ENCODE assay signal across 39 cellular contexts in genomic region chr17:9883451-9883850, GRCh38. TPM values are rescaled to one million over a fixed set of nuclear protein-coding genes. Genes with fewer than 3 reads are reported as not detected.
"Had no signal": no experiment of that assay in that cellular context is flagged by ENCODE, and none has a peak within 500 bp of the region (broad histone marks: within the 10 kb centered on the region; RNA-seq: fewer than 3 reads in every experiment).

No MANE protein-coding gene starts in this region.

- H3K27ac ChIP-seq: adrenal gland, body of pancreas, epithelial cell of prostate, esophagus squamous epithelium, gastroesophageal sphincter, heart right ventricle, hepatocyte had no signal

- ATAC-seq: activated CD8-positive, alpha-beta memory T cell treated with anti-CD3 and anti-CD28 coated beads, Interleukin-2, amount 10 ng/mL, durations not matched to agents 7 days and 5 days; activated CD8-positive, alpha-beta T cell treated with anti-CD3 and anti-CD28 coated beads for 36 hours; activated naive CD8-positive, alpha-beta T cell treated with anti-CD3 and anti-CD28 coated beads, Interleukin-2, amount 50 U/mL, for 24 hours; body of pancreas; gastroesophageal sphincter; heart right ventricle had no signal

- H3K4me1 Mint-ChIP-seq: activated CD8-positive, alpha-beta memory T cell treated with anti-CD3 and anti-CD28 coated beads, Interleukin-2, amount 10 ng/mL, durations not matched to agents 7 days and 5 days; activated naive CD4-positive, alpha-beta T cell treated with anti-CD3 and anti-CD28 coated beads, Interleukin-2, amount 50 U/mL, for 24 hours; activated naive CD8-positive, alpha-beta T cell treated with anti-CD3 and anti-CD28 coated beads for 36 hours; activated naive CD8-positive, alpha-beta T cell treated with anti-CD3 and anti-CD28 coated beads, Interleukin-2, amount 50 U/mL, for 24 hours had no signal

- H3K4me3 ChIP-seq: adrenal gland, body of pancreas, esophagus squamous epithelium, gastroesophageal sphincter, heart right ventricle, hepatocyte had no signal

- H3K27me3 Mint-ChIP-seq: activated CD8-positive, alpha-beta memory T cell treated with anti-CD3 and anti-CD28 coated beads, Interleukin-2, amount 10 ng/mL, durations not matched to agents 7 days and 5 days; activated CD8-positive, alpha-beta T cell treated with anti-CD3 and anti-CD28 coated beads for 36 hours; activated naive CD4-positive, alpha-beta T cell treated with anti-CD3 and anti-CD28 coated beads, Interleukin-2, amount 50 U/mL, for 24 hours; activated naive CD8-positive, alpha-beta T cell treated with anti-CD3 and anti-CD28 coated beads for 36 hours; activated naive CD8-positive, alpha-beta T cell treated with anti-CD3 and anti-CD28 coated beads, Interleukin-2, amount 50 U/mL, for 24 hours had no signal

- H3K9me3 ChIP-seq: body of pancreas had no signal

- H2AFZ ChIP-seq: hepatocyte had no signal

- H3K36me3 ChIP-seq: adrenal gland, esophagus squamous epithelium, gastroesophageal sphincter, heart right ventricle had no signal

- H3K27ac Mint-ChIP-seq: activated CD8-positive, alpha-beta memory T cell treated with anti-CD3 and anti-CD28 coated beads, Interleukin-2, amount 10 ng/mL, durations not matched to agents 7 days and 5 days; activated CD8-positive, alpha-beta T cell treated with anti-CD3 and anti-CD28 coated beads for 36 hours; activated naive CD4-positive, alpha-beta T cell treated with anti-CD3 and anti-CD28 coated beads for 36 hours; activated naive CD4-positive, alpha-beta T cell treated with anti-CD3 and anti-CD28 coated beads, Interleukin-2, amount 50 U/mL, for 24 hours; activated naive CD8-positive, alpha-beta T cell treated with anti-CD3 and anti-CD28 coated beads for 36 hours; activated naive CD8-positive, alpha-beta T cell treated with anti-CD3 and anti-CD28 coated beads, Interleukin-2, amount 50 U/mL, for 24 hours; activated T-helper 1 cell treated with anti-CD3 and anti-CD28 coated beads, Interleukin-12 subunit alpha, Interleukin-12 subunit beta, Interleukin-2, Interleukin-4 antibody, amounts not matched to agents 30 ng/mL and 10 ng/mL and 1 ng/mL, durations not matched to agents 14 hours and 24 hours and 36 hours; activated T-helper 2 cell treated with anti-CD3 and anti-CD28 coated beads, Interferon-gamma antibody, Interleukin-2, Interleukin-4, amounts not matched to agents 10 μg/mL and 5 μg/mL and 100 μg/mL, durations not matched to agents 14 hours and 24 hours and 36 hours had no signal

- H3K27me3 ChIP-seq: adrenal gland, body of pancreas, esophagus squamous epithelium, gastroesophageal sphincter, hepatocyte had no signal

- H3K36me3 Mint-ChIP-seq: activated CD8-positive, alpha-beta memory T cell treated with anti-CD3 and anti-CD28 coated beads, Interleukin-2, amount 10 ng/mL, durations not matched to agents 7 days and 5 days; activated naive CD8-positive, alpha-beta T cell treated with anti-CD3 and anti-CD28 coated beads for 36 hours had no signal

- FAIRE-seq: colon, endometrium, endothelial cell of umbilical vein had no signal

- DNase-seq: activated CD4-positive, alpha-beta T cell treated with anti-CD3 and anti-CD28 coated beads for 1 hour; activated CD4-positive, alpha-beta T cell treated with anti-CD3 and anti-CD28 coated beads for 4 hours; activated CD4-positive, alpha-beta T cell treated with anti-CD3 and anti-CD28 coated beads, Interleukin-2, amount 50 U/mL, for 1 hour; activated CD4-positive, alpha-beta T cell treated with anti-CD3 and anti-CD28 coated beads, Interleukin-2, amount 50 U/mL, for 48 hours; activated CD8-positive, alpha-beta memory T cell treated with anti-CD3 and anti-CD28 coated beads, Interleukin-2, amount 10 ng/mL, durations not matched to agents 7 days and 5 days; activated CD8-positive, alpha-beta memory T cell treated with anti-CD3 and anti-CD28 coated beads, Interleukin-2, amount 50 U/mL, for 4 hours; activated CD8-positive, alpha-beta T cell treated with anti-CD3 and anti-CD28 coated beads for 36 hours; activated effector memory CD4-positive, alpha-beta T cell treated with anti-CD3 and anti-CD28 coated beads, Interleukin-2, amount 50 U/mL, for 16 hours; activated naive CD4-positive, alpha-beta T cell treated with anti-CD3 and anti-CD28 coated beads for 36 hours; activated naive CD8-positive, alpha-beta T cell treated with anti-CD3 and anti-CD28 coated beads for 36 hours; activated naive CD8-positive, alpha-beta T cell treated with anti-CD3 and anti-CD28 coated beads, Interleukin-2, amount 50 U/mL, for 24 hours; activated T-cell treated with anti-CD3 and anti-CD28 coated beads, Interleukin-2, amount 50 U/mL, for 1 hour; activated T-cell treated with anti-CD3 and anti-CD28 coated beads, Interleukin-2, amount 50 U/mL, for 48 hours; adrenal gland; amygdala; aorta; body of pancreas; caudate nucleus; cortex of kidney; effector CD8-positive, alpha-beta T cell; esophagus squamous epithelium; foreskin melanocyte; heart right ventricle; T-helper 2 cell had no signal

- H3K4me1 ChIP-seq: adrenal gland, body of pancreas, esophagus squamous epithelium, gastroesophageal sphincter had no signal

- H3K79me2 ChIP-seq: hepatocyte had no signal

- H3K4me3 Mint-ChIP-seq: activated CD8-positive, alpha-beta memory T cell treated with anti-CD3 and anti-CD28 coated beads, Interleukin-2, amount 10 ng/mL, durations not matched to agents 7 days and 5 days; activated CD8-positive, alpha-beta T cell treated with anti-CD3 and anti-CD28 coated beads for 36 hours; activated naive CD4-positive, alpha-beta T cell treated with anti-CD3 and anti-CD28 coated beads for 36 hours; activated naive CD4-positive, alpha-beta T cell treated with anti-CD3 and anti-CD28 coated beads, Interleukin-2, amount 50 U/mL, for 24 hours; activated naive CD8-positive, alpha-beta T cell treated with anti-CD3 and anti-CD28 coated beads for 36 hours; activated naive CD8-positive, alpha-beta T cell treated with anti-CD3 and anti-CD28 coated beads, Interleukin-2, amount 50 U/mL, for 24 hours; activated T-helper 1 cell treated with anti-CD3 and anti-CD28 coated beads, Interleukin-12 subunit alpha, Interleukin-12 subunit beta, Interleukin-2, Interleukin-4 antibody, amounts not matched to agents 30 ng/mL and 10 ng/mL and 1 ng/mL, durations not matched to agents 14 hours and 24 hours and 36 hours had no signal

- H3K4me2 ChIP-seq: hepatocyte had no signal

RNA-seq across cellular contexts. Expression of gene RCVRN, which starts 21.6 kb away (rescaled TPM):
- total RNA-seq: activated CD8-positive, alpha-beta memory T cell treated with anti-CD3 and anti-CD28 coated beads for 36 hours; activated CD8-positive, alpha-beta memory T cell treated with anti-CD3 and anti-CD28 coated beads, Interleukin-2, amount 10 ng/mL, durations not matched to agents 7 days and 5 days; activated CD8-positive, alpha-beta T cell treated with anti-CD3 and anti-CD28 coated beads for 36 hours; activated naive CD4-positive, alpha-beta T cell treated with anti-CD3 and anti-CD28 coated beads for 36 hours; activated naive CD8-positive, alpha-beta T cell treated with anti-CD3 and anti-CD28 coated beads for 36 hours; activated T-helper 1 cell treated with anti-CD3 and anti-CD28 coated beads, Interleukin-12 subunit alpha, Interleukin-12 subunit beta, Interleukin-2, Interleukin-4 antibody, amounts not matched to agents 30 ng/mL and 10 ng/mL and 1 ng/mL, durations not matched to agents 14 hours and 24 hours and 36 hours; activated T-helper 2 cell treated with anti-CD3 and anti-CD28 coated beads, Interferon-gamma antibody, Interleukin-2, Interleukin-4, amounts not matched to agents 10 μg/mL and 5 μg/mL and 100 μg/mL, durations not matched to agents 14 hours and 24 hours and 36 hours; body of pancreas; chondrocyte; dermis microvascular lymphatic vessel endothelial cell; endothelial cell of umbilical vein; esophagus squamous epithelium; fibroblast of lung; fibroblast of villous mesenchyme; glomerular endothelial cell had no signal
- polyA plus RNA-seq: aorta, endothelial cell of umbilical vein, fibroblast of lung had no signal

RNA-seq across cellular contexts. Expression of gene GLP2R, which starts 57.7 kb away (rescaled TPM):
- total RNA-seq: activated CD8-positive, alpha-beta memory T cell treated with anti-CD3 and anti-CD28 coated beads for 36 hours; activated CD8-positive, alpha-beta memory T cell treated with anti-CD3 and anti-CD28 coated beads, Interleukin-2, amount 10 ng/mL, durations not matched to agents 7 days and 5 days; activated CD8-positive, alpha-beta T cell treated with anti-CD3 and anti-CD28 coated beads for 36 hours; activated naive CD4-positive, alpha-beta T cell treated with anti-CD3 and anti-CD28 coated beads for 36 hours; activated naive CD8-positive, alpha-beta T cell treated with anti-CD3 and anti-CD28 coated beads for 36 hours; activated T-helper 1 cell treated with anti-CD3 and anti-CD28 coated beads, Interleukin-12 subunit alpha, Interleukin-12 subunit beta, Interleukin-2, Interleukin-4 antibody, amounts not matched to agents 30 ng/mL and 10 ng/mL and 1 ng/mL, durations not matched to agents 14 hours and 24 hours and 36 hours; activated T-helper 2 cell treated with anti-CD3 and anti-CD28 coated beads, Interferon-gamma antibody, Interleukin-2, Interleukin-4, amounts not matched to agents 10 μg/mL and 5 μg/mL and 100 μg/mL, durations not matched to agents 14 hours and 24 hours and 36 hours; dermis microvascular lymphatic vessel endothelial cell; endothelial cell of umbilical vein; fibroblast of lung; glomerular endothelial cell had no signal
- polyA plus RNA-seq: endothelial cell of umbilical vein, fibroblast of lung had no signal
